Comparison of ENCODE assay signal across 8 cellular contexts in genomic region chr3:127456471-127457093, GRCh38.
DNase-seq lines count a peak whose midpoint lies in the region; ATAC-seq and TF ChIP-seq lines count a peak whose summit lies in the region.

No MANE protein-coding gene starts in this region.

- H3K27ac ChIP-seq in colonic mucosa = no peak overlapping the region

- peaks cover 52% of the 10 kb centered on the region for H3K27me3 Mint-ChIP-seq in activated T-helper 2 cell treated with anti-CD3 and anti-CD28 coated beads, Interferon-gamma antibody, Interleukin-2, Interleukin-4, amounts not matched to agents 10 μg/mL and 5 μg/mL and 100 μg/mL, durations not matched to agents 14 hours and 24 hours and 36 hours (ENCODE audit: low read depth)

- H3K4me3 Mint-ChIP-seq in activated T-helper 2 cell treated with anti-CD3 and anti-CD28 coated beads, Interferon-gamma antibody, Interleukin-2, Interleukin-4, amounts not matched to agents 10 μg/mL and 5 μg/mL and 100 μg/mL, durations not matched to agents 14 hours and 24 hours and 36 hours (ENCODE audit: low read depth) = no peak overlapping the region

- no peak for TF ChIP-seq CTCF in BJ (IDR thresholded peaks at IDR 0.05; ENCODE audit: insufficient read depth, low read depth, low read length)
- no peak for TF ChIP-seq CTCF in colonic mucosa (IDR thresholded peaks at IDR 0.05)

- ATAC-seq in GM21526 (IDR thresholded peaks at IDR 0.05; ENCODE audit: low FRiP score, unreplicated experiment) (no peak), GM21786 (IDR thresholded peaks at IDR 0.05; ENCODE audit: unreplicated experiment) (no peak)

- no peaks in the 10 kb centered on the region for H3K9me3 Mint-ChIP-seq in activated T-helper 2 cell treated with anti-CD3 and anti-CD28 coated beads, Interferon-gamma antibody, Interleukin-2, Interleukin-4, amounts not matched to agents 10 μg/mL and 5 μg/mL and 100 μg/mL, durations not matched to agents 14 hours and 24 hours and 36 hours

- peaks cover 12% of the 10 kb centered on the region for H3K4me1 ChIP-seq in colonic mucosa
- peaks cover 22% of the 10 kb centered on the region for H3K4me1 ChIP-seq in mucosa of stomach (ENCODE audit: control insufficient read depth, insufficient read depth, low read length)

- POLR2A ChIA-PET in BJ (lab: Charles Lee) = interaction anchor here (0.6 kb wide), 1 partner anchor 849 kb away, joined by 4 read pairs; no protein-coding TSS in a partner anchor

- DNase-seq in BJ (ENCODE audit: low read depth) (no peak), HK-2 (ENCODE audit: unreplicated experiment) (peak; percentile 84), colonic mucosa (no peak), NCI-H524 (lab: John Stamatoyannopoulos, UW) (no peak)
- no peak for DNase-seq in activated T-helper 2 cell treated with anti-CD3 and anti-CD28 coated beads, Interferon-gamma antibody, Interleukin-2, Interleukin-4, amounts not matched to agents 10 μg/mL and 5 μg/mL and 100 μg/mL, durations not matched to agents 14 hours and 24 hours and 36 hours (ENCODE audit: low spot score)

- H3K27me3 ChIP-seq in BJ (ENCODE audit: control insufficient read depth, insufficient read depth, low read length) = peaks cover 11% of the 10 kb centered on the region
- peaks cover 17% of the 10 kb centered on the region for H3K27me3 ChIP-seq in colonic mucosa
- peaks cover 43% of the 10 kb centered on the region for H3K27me3 ChIP-seq in mucosa of stomach (ENCODE audit: control insufficient read depth, insufficient read depth, low read length)

- CTCF ChIA-PET in BJ (lab: Yijun Ruan, JAX) = interaction anchor here (1.0 to 4.7 kb wide), 9 partner anchors 9 to 777 kb away, joined by 3 to 57 read pairs (median 6); no protein-coding TSS in a partner anchor

- H3K36me3 ChIP-seq in BJ (ENCODE audit: control insufficient read depth, insufficient read depth, low read length) (no peaks in the 10 kb centered on the region), colonic mucosa (no peaks in the 10 kb centered on the region), mucosa of stomach (ENCODE audit: control insufficient read depth, insufficient read depth, low read length) (no peaks in the 10 kb centered on the region)

- H3K36me3 Mint-ChIP-seq in activated T-helper 2 cell treated with anti-CD3 and anti-CD28 coated beads, Interferon-gamma antibody, Interleukin-2, Interleukin-4, amounts not matched to agents 10 μg/mL and 5 μg/mL and 100 μg/mL, durations not matched to agents 14 hours and 24 hours and 36 hours (ENCODE audit: low read depth) = no peaks in the 10 kb centered on the region

- no peaks in the 10 kb centered on the region for H3K4me1 Mint-ChIP-seq in activated T-helper 2 cell treated with anti-CD3 and anti-CD28 coated beads, Interferon-gamma antibody, Interleukin-2, Interleukin-4, amounts not matched to agents 10 μg/mL and 5 μg/mL and 100 μg/mL, durations not matched to agents 14 hours and 24 hours and 36 hours (ENCODE audit: low read depth)

- H3K9me3 ChIP-seq in colonic mucosa (no peaks in the 10 kb centered on the region), mucosa of stomach (ENCODE audit: control insufficient read depth, low read length) (no peaks in the 10 kb centered on the region)

- intact Hi-C loops in colonic mucosa (cut with DNase I) = loop anchor here (5.0 kb wide), 2 partner anchors 704 to 774 kb away; no protein-coding TSS in a partner anchor
- intact Hi-C loops in activated T-helper 2 cell treated with anti-CD3 and anti-CD28 coated beads, Interferon-gamma antibody, Interleukin-2, Interleukin-4, amounts not matched to agents 10 μg/mL and 5 μg/mL and 100 μg/mL, durations not matched to agents 14 hours and 24 hours and 36 hours (cut with micrococcal nuclease) = loop anchor here (5.0 kb wide), 1 partner anchor 91 kb away; no protein-coding TSS in a partner anchor

- H3K4me3 ChIP-seq in BJ (ENCODE audit: low read depth, low read length) (peak overlapping the region; percentile 5), colonic mucosa (peak overlapping the region; percentile 13), mucosa of stomach (ENCODE audit: low read length) (peak overlapping the region; percentile 25)

- H3K9ac ChIP-seq in colonic mucosa (ENCODE audit: low read depth in 2 of 2, low read length in 2 of 2) (no peak overlapping the region), mucosa of stomach (ENCODE audit: low read length) (peak overlapping the region; percentile 57)

- H3K27ac Mint-ChIP-seq in activated T-helper 2 cell treated with anti-CD3 and anti-CD28 coated beads, Interferon-gamma antibody, Interleukin-2, Interleukin-4, amounts not matched to agents 10 μg/mL and 5 μg/mL and 100 μg/mL, durations not matched to agents 14 hours and 24 hours and 36 hours = no peak overlapping the region
